9 cellular contexts compared by ENCODE assay signal in the genomic region with DNA sequence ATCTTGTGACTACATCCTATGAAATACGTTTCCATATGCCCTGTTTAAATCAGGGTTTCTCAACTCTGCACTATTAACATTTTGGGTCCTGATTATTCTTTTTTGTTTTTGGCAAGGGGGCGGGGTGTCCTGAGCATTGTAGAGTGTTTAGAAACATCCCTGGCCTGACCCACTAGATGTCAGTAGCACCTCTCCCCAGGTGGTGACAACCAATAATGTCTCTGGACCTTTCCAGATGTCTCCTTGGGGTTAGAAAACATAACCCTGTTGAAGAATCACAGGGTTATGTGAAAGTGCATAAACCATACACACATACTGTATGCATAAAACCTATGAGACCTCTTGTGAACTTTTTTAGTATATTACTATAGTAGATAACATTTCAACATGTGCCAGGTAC. TPM values are rescaled to one million over a fixed set of nuclear protein-coding genes. Genes with fewer than 3 reads are reported as not detected.
DNase-seq lines count a peak whose midpoint lies in the region; ATAC-seq, FAIRE-seq and TF ChIP-seq lines count a peak whose summit lies in the region.
"Had no signal": no experiment of that assay in that cellular context is flagged by ENCODE, and none has a peak within 500 bp of the region (broad histone marks: within the 10 kb centered on the region; RNA-seq: fewer than 3 reads in every experiment).

No MANE protein-coding gene starts in this region.

- CTCF ChIA-PET in endothelial cell of umbilical vein (lab: Charles Lee): interaction anchor here (1.3 to 2.6 kb wide), 2 partner anchors 125 to 126 kb away, joined by 3 to 28 read pairs; no protein-coding TSS in a partner anchor

- no peaks in the 10 kb centered on the region for H3K9me1 ChIP-seq in endothelial cell of umbilical vein (replicated peaks; ENCODE audit: control insufficient read depth, extremely low read depth, insufficient read depth, low read length)

- H3K9me3 ChIP-seq in NT2/D1 (ENCODE audit: insufficient read depth, low read length) (no peaks in the 10 kb centered on the region), endothelial cell of umbilical vein (replicated peaks; ENCODE audit: control insufficient read depth, insufficient read depth, low read length) (no peaks in the 10 kb centered on the region)

- POLR2A ChIA-PET in endothelial cell of umbilical vein (lab: Charles Lee): no interaction called here

- no peak overlapping the region for H3K27ac ChIP-seq in endothelial cell of umbilical vein (ENCODE audit: insufficient read depth, low read depth, low read length)

- peaks cover 27% of the 10 kb centered on the region for H3K79me2 ChIP-seq in endothelial cell of umbilical vein (ENCODE audit: control insufficient read depth, insufficient read depth, low read length)

- no peaks in the 10 kb centered on the region for H3K9me3 Mint-ChIP-seq in activated T-cell treated with anti-CD3 and anti-CD28 coated beads, Interleukin-2, amount 50 U/mL, for 72 hours
- no peaks in the 10 kb centered on the region for H3K9me3 Mint-ChIP-seq in stimulated activated naive B cell treated with anti-CD40 and anti-IgM and Interleukin-4, amounts not matched to agents 10 μg/mL and 1 μg/mL and 100 μg/mL, for 72 hours

- no peak for ATAC-seq in activated T-cell treated with anti-CD3 and anti-CD28 coated beads, Interleukin-2, amount 50 U/mL, for 72 hours (replicated peaks in 1 of 2)
- ATAC-seq in stimulated activated naive B cell treated with anti-CD40 and anti-IgM and Interleukin-4, amounts not matched to agents 10 μg/mL and 1 μg/mL and 100 μg/mL, for 72 hours (replicated peaks): no peak
- ATAC-seq in GM18502 (IDR thresholded peaks at IDR 0.05; ENCODE audit: poor library complexity, unreplicated experiment): no peak

- peaks cover 37% of the 10 kb centered on the region for H3K4me1 Mint-ChIP-seq in activated T-cell treated with anti-CD3 and anti-CD28 coated beads, Interleukin-2, amount 50 U/mL, for 72 hours (ENCODE audit: low read depth)
- peaks cover 17 to 50% of the 10 kb centered on the region in 2 donors for H3K4me1 Mint-ChIP-seq in stimulated activated naive B cell treated with anti-CD40 and anti-IgM and Interleukin-4, amounts not matched to agents 10 μg/mL and 1 μg/mL and 100 μg/mL, for 72 hours

- DNase-seq in activated T-cell treated with anti-CD3 and anti-CD28 coated beads, Interleukin-2, amount 50 U/mL, for 72 hours: no peak
- DNase-seq in activated T-cell treated with anti-CD3 and anti-CD28 coated beads, Interleukin-2, amount 50 U/mL, for 1 hour: no peak
- DNase-seq in NT2/D1 (ENCODE audit: low read depth, low spot score) (no peak), endothelial cell of umbilical vein (ENCODE audit: low read depth, low spot score) (peak; percentile 7), HPDE6-E6E7 (ENCODE audit: extremely low spot score) (no peak), CD1c-positive myeloid dendritic cell (ENCODE audit: extremely low spot score) (no peak)
- no peak for DNase-seq in stimulated activated naive B cell treated with anti-CD40 and anti-IgM and Interleukin-4, amounts not matched to agents 10 μg/mL and 1 μg/mL and 100 μg/mL, for 72 hours
- DNase-seq: activated gamma-delta T cell treated with Interleukin-2 at 50 U/mL for 16 hours had no signal

- no peaks in the 10 kb centered on the region for H3K27me3 ChIP-seq in NT2/D1 (ENCODE audit: insufficient read depth, insufficient read length)
- H3K27me3 ChIP-seq in endothelial cell of umbilical vein (ENCODE audit: control insufficient read depth in 2 of 2, insufficient read depth in 2 of 2, low read length in 2 of 2): no peaks in the 10 kb centered on the region

- FAIRE-seq in endothelial cell of umbilical vein (lab: Jason Lieb, UNC): peak; percentile 81

- TF ChIP-seq POLR2A in endothelial cell of umbilical vein (IDR thresholded peaks at IDR 0.05; ENCODE audit: low read depth, low read length): no peak

- H3K9ac ChIP-seq in NT2/D1 (ENCODE audit: insufficient read length, low read depth) (peak overlapping the region; percentile 94), endothelial cell of umbilical vein (replicated peaks; ENCODE audit: extremely low read depth, insufficient read depth, low read length) (no peak overlapping the region)

- no peaks in the 10 kb centered on the region for H3K27me3 Mint-ChIP-seq in activated T-cell treated with anti-CD3 and anti-CD28 coated beads, Interleukin-2, amount 50 U/mL, for 72 hours (ENCODE audit: low read depth)
- H3K27me3 Mint-ChIP-seq in stimulated activated naive B cell treated with anti-CD40 and anti-IgM and Interleukin-4, amounts not matched to agents 10 μg/mL and 1 μg/mL and 100 μg/mL, for 72 hours: no peaks in the 10 kb centered on the region

- H3K4me2 ChIP-seq in endothelial cell of umbilical vein (ENCODE audit: insufficient read depth, low read length): no peak overlapping the region

- no TSS peak for BruUV-seq in endothelial cell of umbilical vein (replicated peaks; lab: Mats Ljungman, UMichigan)

- dilution Hi-C loops in endothelial cell of umbilical vein (cut with MboI; ENCODE audit: extremely low pct_ligation_motif_present, low sequenced_read_pairs): loop anchor here (25.0 kb wide), 1 partner anchor 125 kb away; no protein-coding TSS in a partner anchor

- no peaks in the 10 kb centered on the region for H4K20me1 ChIP-seq in endothelial cell of umbilical vein (replicated peaks; ENCODE audit: control insufficient read depth, extremely low read depth, insufficient read depth, low read length)

- H3K27ac Mint-ChIP-seq in activated T-cell treated with anti-CD3 and anti-CD28 coated beads, Interleukin-2, amount 50 U/mL, for 72 hours: peak overlapping the region; percentile 97
- no peak overlapping the region for H3K27ac Mint-ChIP-seq in stimulated activated naive B cell treated with anti-CD40 and anti-IgM and Interleukin-4, amounts not matched to agents 10 μg/mL and 1 μg/mL and 100 μg/mL, for 72 hours

- H3K36me3 ChIP-seq in NT2/D1 (ENCODE audit: insufficient read depth, insufficient read length, low read length) (peaks cover 19% of the 10 kb centered on the region), endothelial cell of umbilical vein (ENCODE audit: control insufficient read depth in 2 of 2, extremely low read depth in 1 of 2, insufficient read depth in 2 of 2, low read length in 2 of 2) (peaks cover 3% of the 10 kb centered on the region in 2 experiments)

- H3K36me3 Mint-ChIP-seq in activated T-cell treated with anti-CD3 and anti-CD28 coated beads, Interleukin-2, amount 50 U/mL, for 72 hours (ENCODE audit: insufficient read depth in 2 of 2): peaks cover 11 to 12% of the 10 kb centered on the region in 2 donors
- peaks cover 15 to 19% of the 10 kb centered on the region in 2 donors for H3K36me3 Mint-ChIP-seq in stimulated activated naive B cell treated with anti-CD40 and anti-IgM and Interleukin-4, amounts not matched to agents 10 μg/mL and 1 μg/mL and 100 μg/mL, for 72 hours

- intact Hi-C loops in endothelial cell of umbilical vein (cut with micrococcal nuclease): loop anchor here (2.0 to 5.0 kb wide), 3 partner anchors 66 to 325 kb away; a partner anchor contains a TSS

- TF ChIP-seq CTCF in endothelial cell of umbilical vein (IDR thresholded peaks at IDR 0.05; ENCODE audit: extremely low read depth in 1 of 2, insufficient read depth in 1 of 2, low read depth in 1 of 2, low read length in 2 of 2): peak; percentile 6 to 8

- no peak overlapping the region for H2AFZ ChIP-seq in endothelial cell of umbilical vein (ENCODE audit: low read depth, low read length)

- H3K4me3 ChIP-seq in NT2/D1 (ENCODE audit: insufficient read length, low read depth): peak overlapping the region; percentile 93
- no peak overlapping the region for H3K4me3 ChIP-seq in endothelial cell of umbilical vein (replicated peaks in 1 of 3; ENCODE audit: insufficient read depth in 1 of 3, low read depth in 1 of 3, low read length in 3 of 3)

- H3K4me1 ChIP-seq in NT2/D1 (ENCODE audit: insufficient read depth, insufficient read length) (peaks cover 3% of the 10 kb centered on the region), endothelial cell of umbilical vein (ENCODE audit: control insufficient read depth, extremely low read depth, insufficient read depth, low read length) (peaks cover 19% of the 10 kb centered on the region)

- H3K4me3 Mint-ChIP-seq in activated T-cell treated with anti-CD3 and anti-CD28 coated beads, Interleukin-2, amount 50 U/mL, for 72 hours: peak overlapping the region; percentile 31 to 92
- peak overlapping the region; percentile 52 to 99 for H3K4me3 Mint-ChIP-seq in stimulated activated naive B cell treated with anti-CD40 and anti-IgM and Interleukin-4, amounts not matched to agents 10 μg/mL and 1 μg/mL and 100 μg/mL, for 72 hours

TF ChIP-seq in endothelial cell of umbilical vein, 7 proteins besides CTCF, POLR2A, EP300 and RAD21 (continues in another document):
- TF ChIP-seq, protein P1, sequence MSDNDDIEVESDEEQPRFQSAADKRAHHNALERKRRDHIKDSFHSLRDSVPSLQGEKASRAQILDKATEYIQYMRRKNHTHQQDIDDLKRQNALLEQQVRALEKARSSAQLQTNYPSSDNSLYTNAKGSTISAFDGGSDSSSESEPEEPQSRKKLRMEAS (IDR thresholded peaks at IDR 0.05; ENCODE audit: insufficient read depth, insufficient read length): no peak
- no peak for TF ChIP-seq EZH2 (IDR thresholded peaks at IDR 0.05; ENCODE audit: borderline replicate concordance, low read depth, low read length, severe bottlenecking)
- TF ChIP-seq POLR2AphosphoS5 (IDR thresholded peaks at IDR 0.05; ENCODE audit: insufficient read depth, low read depth, low read length): no peak

RNA-seq across cellular contexts. Expression of a gene that starts 1.4 kb away (rescaled TPM):
- 10 to 100 TPM; 32.4 to 34.5 TPM for total RNA-seq in activated T-cell treated with anti-CD3 and anti-CD28 coated beads, Interleukin-2, amount 50 U/mL, for 72 hours
- 14.9 and 16.3 TPM in 2 replicates for total RNA-seq in endothelial cell of umbilical vein
- polyA plus RNA-seq in endothelial cell of umbilical vein: 11.6 and 15.2 TPM in 2 replicates
- 4.8 and 6.5 TPM in 2 replicates for polyA plus RNA-seq in endothelial cell of umbilical vein (2011; cell fraction: cytosol; rRNA removed)
- polyA plus RNA-seq in endothelial cell of umbilical vein (2011; cell fraction: nucleus; rRNA removed): 60.9 and 74.4 TPM in 2 replicates
- 7.3 and 12.6 TPM in 2 replicates for polyA plus RNA-seq in endothelial cell of umbilical vein (2012)
- 23.8 and 29.2 TPM in 2 replicates for polyA minus RNA-seq in endothelial cell of umbilical vein
- 8.6 TPM for polyA minus RNA-seq in endothelial cell of umbilical vein (2011; cell fraction: cytosol; rRNA and poly(A)+ RNA removed)
- polyA minus RNA-seq in endothelial cell of umbilical vein (2011; cell fraction: nucleus; rRNA and poly(A)+ RNA removed): 29.9 and 41.0 TPM in 2 replicates

RNA-seq across cellular contexts. Expression of a gene that starts 1.5 kb away (rescaled TPM):
- total RNA-seq in activated T-cell treated with anti-CD3 and anti-CD28 coated beads, Interleukin-2, amount 50 U/mL, for 72 hours: 10 to 100 TPM; 20.2 to 32.1 TPM
- total RNA-seq in endothelial cell of umbilical vein: 16.5 and 18.6 TPM in 2 replicates
- 11.4 and 14.4 TPM in 2 replicates for polyA plus RNA-seq in endothelial cell of umbilical vein
- 13.6 and 15.6 TPM in 2 replicates for polyA plus RNA-seq in endothelial cell of umbilical vein (2011; cell fraction: cytosol; rRNA removed)
- polyA plus RNA-seq in endothelial cell of umbilical vein (2011; cell fraction: nucleus; rRNA removed): 12.0 and 14.1 TPM in 2 replicates
- 15.2 and 20.0 TPM in 2 replicates for polyA plus RNA-seq in endothelial cell of umbilical vein (2012)
- 31.7 and 32.7 TPM in 2 replicates for polyA minus RNA-seq in endothelial cell of umbilical vein
- polyA minus RNA-seq in endothelial cell of umbilical vein (2011; cell fraction: cytosol; rRNA and poly(A)+ RNA removed): 13.9 TPM
- 8.8 and 9.9 TPM in 2 replicates for polyA minus RNA-seq in endothelial cell of umbilical vein (2011; cell fraction: nucleus; rRNA and poly(A)+ RNA removed)
